ENCODE assay signal across 1 cellular context in genomic region chr5:134568339-134568700, GRCh38.
TF ChIP-seq lines count a peak whose summit lies in the region.

No MANE protein-coding gene starts in this region.

TF ChIP-seq in A549, 52 proteins besides CTCF, POLR2A, EP300 and RAD21 (continued from another document):
- TF ChIP-seq REST (IDR thresholded peaks at IDR 0.05) = no peak
- TF ChIP-seq JUNB (IDR thresholded peaks at IDR 0.05) = no peak
- TF ChIP-seq HOXB5 (CRISPR knock-in tag; IDR thresholded peaks at IDR 0.05) = no peak
- no peak for TF ChIP-seq FOXS1 (CRISPR knock-in tag; IDR thresholded peaks at IDR 0.05)
- no peak for TF ChIP-seq BCL3 (IDR thresholded peaks at IDR 0.05)
- TF ChIP-seq SMC3 (IDR thresholded peaks at IDR 0.05) = no peak
- no peak for TF ChIP-seq ZFP36 (IDR thresholded peaks at IDR 0.05; ENCODE audit: borderline replicate concordance, partially characterized antibody)
